12 cellular contexts compared by ENCODE assay signal in the genomic region with DNA sequence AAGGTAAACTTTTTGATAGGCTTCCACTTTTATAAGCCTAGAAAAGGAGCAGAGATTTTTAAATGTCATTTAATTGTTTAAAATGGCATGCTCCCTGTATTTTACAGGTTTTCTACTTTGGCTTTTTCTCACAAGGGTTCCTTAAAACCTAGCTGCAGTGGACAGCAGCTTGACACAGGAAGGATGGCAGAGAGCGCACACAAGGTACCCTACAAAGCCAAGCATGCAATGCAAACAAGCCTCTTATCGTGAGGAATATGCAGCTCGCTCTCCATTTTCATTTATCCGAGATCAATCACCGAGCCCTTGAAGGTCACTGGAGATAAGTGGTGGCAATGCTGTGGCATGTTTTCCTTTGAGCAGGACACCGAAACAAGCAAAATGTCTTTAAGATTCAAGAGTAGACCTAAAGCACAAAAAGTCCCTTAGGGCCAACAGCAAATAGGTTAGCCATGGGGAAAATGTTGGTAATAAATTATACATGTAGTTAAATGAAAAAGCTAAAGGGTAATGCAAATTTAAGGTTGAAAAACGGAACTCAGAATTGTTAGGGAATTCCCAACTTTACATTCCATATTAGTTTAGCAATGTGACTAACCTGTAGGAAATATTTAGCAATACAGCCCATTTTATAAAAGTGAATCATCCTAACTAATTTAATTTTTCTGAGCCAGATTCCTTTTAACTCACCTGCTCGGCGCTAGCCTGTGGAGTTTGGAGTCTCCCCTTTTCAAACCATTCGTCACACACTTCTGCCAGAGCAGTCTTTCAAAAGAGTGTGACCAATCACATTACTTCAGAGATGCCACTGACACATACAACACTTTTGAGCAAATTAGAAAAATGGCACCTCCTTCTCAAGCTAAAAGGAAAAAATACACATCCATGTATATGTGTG.
DNase-seq lines count a peak whose midpoint lies in the region; ATAC-seq and TF ChIP-seq lines count a peak whose summit lies in the region.
"Had no signal": no experiment of that assay in that cellular context is flagged by ENCODE, and none has a peak within 500 bp of the region (broad histone marks: within the 10 kb centered on the region; RNA-seq: fewer than 3 reads in every experiment).

No MANE protein-coding gene starts in this region.

- no peaks in the 10 kb centered on the region for H3K4me1 ChIP-seq in body of pancreas

- TF ChIP-seq POLR2A in body of pancreas (IDR thresholded peaks at IDR 0.05): no peak

- intact Hi-C loops in body of pancreas (cut with DNase I): no loop called here

- no peaks in the 10 kb centered on the region for H3K36me3 ChIP-seq in body of pancreas (replicated peaks in 1 of 2; ENCODE audit: insufficient read depth in 1 of 2, low read depth in 2 of 2)
- H3K36me3 ChIP-seq: MG63 had no signal

- ATAC-seq in activated naive CD4-positive, alpha-beta T cell treated with anti-CD3 and anti-CD28 coated beads, Interleukin-2, amount 50 U/mL, for 72 hours: peak; percentile 35 to 83
- peak; percentile 41 for ATAC-seq in HG02852 (IDR thresholded peaks at IDR 0.05; ENCODE audit: unreplicated experiment)
- no peak for ATAC-seq in SK-N-SH treated with all-trans-retinoic acid at 6 μM for 48 hours
- ATAC-seq in stimulated activated naive B cell treated with anti-CD40 and anti-IgM and Interleukin-4, amounts not matched to agents 10 μg/mL and 1 μg/mL and 100 μg/mL, for 72 hours (replicated peaks): peak; percentile 80 to 81
- no peak for ATAC-seq in body of pancreas

- no peaks in the 10 kb centered on the region for H3K9me3 ChIP-seq in body of pancreas
- H3K9me3 ChIP-seq: MG63 had no signal

- peaks cover 5 to 25% of the 10 kb centered on the region in 2 donors for H3K4me1 Mint-ChIP-seq in stimulated activated naive B cell treated with anti-CD40 and anti-IgM and Interleukin-4, amounts not matched to agents 10 μg/mL and 1 μg/mL and 100 μg/mL, for 72 hours

- H3K36me3 Mint-ChIP-seq in activated naive CD4-positive, alpha-beta T cell treated with anti-CD3 and anti-CD28 coated beads, Interleukin-2, amount 50 U/mL, for 72 hours: no peaks in the 10 kb centered on the region
- H3K36me3 Mint-ChIP-seq in stimulated activated naive B cell treated with anti-CD40 and anti-IgM and Interleukin-4, amounts not matched to agents 10 μg/mL and 1 μg/mL and 100 μg/mL, for 72 hours: peaks cover 0 to 2% of the 10 kb centered on the region in 2 donors

- no peak overlapping the region for H3K27ac ChIP-seq in body of pancreas

- H3K27me3 ChIP-seq in body of pancreas: no peaks in the 10 kb centered on the region
- H3K27me3 ChIP-seq: MG63 had no signal

- H3K4me3 Mint-ChIP-seq in stimulated activated naive B cell treated with anti-CD40 and anti-IgM and Interleukin-4, amounts not matched to agents 10 μg/mL and 1 μg/mL and 100 μg/mL, for 72 hours: peak overlapping the region in 1 of 2 donors; percentile 54
- H3K4me3 Mint-ChIP-seq: activated CD4-positive, alpha-beta T cell treated with anti-CD3 and anti-CD28 coated beads, Interleukin-2, amount 10 ng/mL, durations not matched to agents 7 days and 5 days had no signal

- no peak overlapping the region for H3K27ac Mint-ChIP-seq in activated naive CD4-positive, alpha-beta T cell treated with anti-CD3 and anti-CD28 coated beads, Interleukin-2, amount 50 U/mL, for 72 hours
- H3K27ac Mint-ChIP-seq in stimulated activated naive B cell treated with anti-CD40 and anti-IgM and Interleukin-4, amounts not matched to agents 10 μg/mL and 1 μg/mL and 100 μg/mL, for 72 hours: peak overlapping the region; percentile 70
- H3K27ac Mint-ChIP-seq: activated CD4-positive, alpha-beta T cell treated with anti-CD3 and anti-CD28 coated beads, Interleukin-2, amount 10 ng/mL, durations not matched to agents 7 days and 5 days had no signal

- no peak for TF ChIP-seq CTCF in body of pancreas (IDR thresholded peaks at IDR 0.05)

- H3K4me3 ChIP-seq in body of pancreas: no peak overlapping the region
- H3K4me3 ChIP-seq: MG63 had no signal

- H3K27me3 Mint-ChIP-seq in stimulated activated naive B cell treated with anti-CD40 and anti-IgM and Interleukin-4, amounts not matched to agents 10 μg/mL and 1 μg/mL and 100 μg/mL, for 72 hours: peaks cover 5 to 7% of the 10 kb centered on the region in 2 donors

- H3K9me3 Mint-ChIP-seq in activated naive CD4-positive, alpha-beta T cell treated with anti-CD3 and anti-CD28 coated beads, Interleukin-2, amount 50 U/mL, for 72 hours: no peaks in the 10 kb centered on the region
- H3K9me3 Mint-ChIP-seq in stimulated activated naive B cell treated with anti-CD40 and anti-IgM and Interleukin-4, amounts not matched to agents 10 μg/mL and 1 μg/mL and 100 μg/mL, for 72 hours: peaks cover 0 to 2% of the 10 kb centered on the region in 2 donors
- H3K9me3 Mint-ChIP-seq: activated CD4-positive, alpha-beta T cell treated with anti-CD3 and anti-CD28 coated beads, Interleukin-2, amount 10 ng/mL, durations not matched to agents 7 days and 5 days had no signal

- DNase-seq in activated naive CD4-positive, alpha-beta T cell treated with anti-CD3 and anti-CD28 coated beads, Interleukin-2, amount 50 U/mL, for 72 hours (ENCODE audit: low spot score in 2 of 2): no peak
- DNase-seq in activated naive CD4-positive, alpha-beta T cell (lab: John Stamatoyannopoulos, UW): no peak
- no peak for DNase-seq in stimulated activated naive B cell treated with anti-CD40 and anti-IgM and Interleukin-4, amounts not matched to agents 10 μg/mL and 1 μg/mL and 100 μg/mL, for 72 hours
- DNase-seq in NCI-H1436 (lab: John Stamatoyannopoulos, UW): no peak
- no peak for DNase-seq in cerebellar nuclear complex (lab: John Stamatoyannopoulos, UW)
- DNase-seq in body of pancreas: no peak
- DNase-seq: activated CD4-positive, alpha-beta T cell treated with anti-CD3 and anti-CD28 coated beads, Interleukin-2, amount 10 ng/mL, durations not matched to agents 7 days and 5 days; activated effector memory CD4-positive, alpha-beta T cell treated with Interleukin-2 at 50 U/mL for 16 hours; islet precursor cell; MG63 had no signal

- WGBS in body of pancreas, 2 donors: 44 to 49% methylated on average over 10 of the region's 10 CpGs

TF ChIP-seq in SK-N-SH treated with all-trans-retinoic acid at 6 μM for 48 hours, 23 proteins besides CTCF, POLR2A, EP300 and RAD21:
- TF ChIP-seq ESRRG (CRISPR knock-in tag; IDR thresholded peaks at IDR 0.05): no peak
- TF ChIP-seq ISL1 (CRISPR knock-in tag; IDR thresholded peaks at IDR 0.05): peak; percentile 42; the same call in 1 of the 2 replicates
- TF ChIP-seq, protein P1, sequence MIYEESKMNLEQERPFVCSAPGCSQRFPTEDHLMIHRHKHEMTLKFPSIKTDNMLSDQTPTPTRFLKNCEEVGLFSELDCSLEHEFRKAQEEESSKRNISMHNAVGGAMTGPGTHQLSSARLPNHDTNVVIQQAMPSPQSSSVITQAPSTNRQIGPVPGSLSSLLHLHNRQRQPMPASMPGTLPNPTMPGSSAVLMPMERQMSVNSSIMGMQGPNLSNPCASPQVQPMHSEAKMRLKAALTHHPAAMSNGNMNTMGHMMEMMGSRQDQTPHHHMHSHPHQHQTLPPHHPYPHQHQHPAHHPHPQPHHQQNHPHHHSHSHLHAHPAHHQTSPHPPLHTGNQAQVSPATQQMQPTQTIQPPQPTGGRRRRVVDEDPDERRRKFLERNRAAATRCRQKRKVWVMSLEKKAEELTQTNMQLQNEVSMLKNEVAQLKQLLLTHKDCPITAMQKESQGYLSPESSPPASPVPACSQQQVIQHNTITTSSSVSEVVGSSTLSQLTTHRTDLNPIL (CRISPR knock-in tag; IDR thresholded peaks at IDR 0.05; ENCODE audit: low read depth): no peak
- no peak for TF ChIP-seq RARB (CRISPR knock-in tag; IDR thresholded peaks at IDR 0.05)

Comparison
In these comparisons a context has a peak if more than half of its experiments do, and no peak if none do; other contexts are left out.
1. ATAC-seq: peak in activated naive CD4-positive, alpha-beta T cell treated with anti-CD3 and anti-CD28 coated beads, Interleukin-2, amount 50 U/mL, for 72 hours (2 of 2), HG02852 (single experiment) and stimulated activated naive B cell treated with anti-CD40 and anti-IgM and Interleukin-4, amounts not matched to agents 10 μg/mL and 1 μg/mL and 100 μg/mL, for 72 hours (2 of 2); none in SK-N-SH treated with all-trans-retinoic acid at 6 μM for 48 hours (single experiment) and body of pancreas (single experiment).